8 cellular contexts compared by ENCODE assay signal in genomic region chr19:45994456-45994988, GRCh38. TPM values are rescaled to one million over a fixed set of nuclear protein-coding genes. Genes with fewer than 3 reads are reported as not detected.
A peak's percentile ranks its signal among the peaks of the same experiment; 100 is the strongest.
DNase-seq lines count a peak whose midpoint lies in the region; ATAC-seq, FAIRE-seq and TF ChIP-seq lines count a peak whose summit lies in the region.

No MANE protein-coding gene starts in this region.

- 3% methylated on average over 8 of the region's 8 CpGs for WGBS in pancreas, 2 donors

- peak overlapping the region; percentile 94 for H3K4me2 ChIP-seq in endothelial cell of umbilical vein (ENCODE audit: insufficient read depth, low read length)

- no peak for FAIRE-seq in endothelial cell of umbilical vein (lab: Jason Lieb, UNC)
- peak; percentile 17 for FAIRE-seq in pancreas (lab: Jason Lieb, UNC)
- no peak for FAIRE-seq in GM12891 (lab: Jason Lieb, UNC)

- CTCF ChIA-PET in endothelial cell of umbilical vein (lab: Charles Lee): interaction anchor here (0.9 to 2.0 kb wide), 12 partner anchors 8 to 286 kb away, joined by 3 to 11 read pairs (median 4); partner anchors contain the start of genes MYPOP and NOVA2

- dilution Hi-C loops in endothelial cell of umbilical vein (cut with MboI; ENCODE audit: extremely low pct_ligation_motif_present, low sequenced_read_pairs): no loop called here

- H3K36me3 ChIP-seq in endothelial cell of umbilical vein (ENCODE audit: control insufficient read depth in 2 of 2, extremely low read depth in 1 of 2, insufficient read depth in 2 of 2, low read length in 2 of 2): no peaks in the 10 kb centered on the region
- H3K36me3 ChIP-seq in pancreas: no peaks in the 10 kb centered on the region

- no peaks in the 10 kb centered on the region for H4K20me1 ChIP-seq in endothelial cell of umbilical vein (replicated peaks; ENCODE audit: control insufficient read depth, extremely low read depth, insufficient read depth, low read length)

- no peaks in the 10 kb centered on the region for H3K9me1 ChIP-seq in endothelial cell of umbilical vein (replicated peaks; ENCODE audit: control insufficient read depth, extremely low read depth, insufficient read depth, low read length)

- H3K27me3 ChIP-seq in endothelial cell of umbilical vein (ENCODE audit: control insufficient read depth in 2 of 2, insufficient read depth in 2 of 2, low read length in 2 of 2) (peaks cover 0 to 2% of the 10 kb centered on the region in 2 experiments), pancreas (no peaks in the 10 kb centered on the region)

- BruUV-seq in endothelial cell of umbilical vein (replicated peaks; lab: Mats Ljungman, UMichigan): no TSS peak

- H3K9ac ChIP-seq in endothelial cell of umbilical vein (replicated peaks; ENCODE audit: extremely low read depth, insufficient read depth, low read length): peak overlapping the region; percentile 32

- POLR2A ChIA-PET in endothelial cell of umbilical vein (lab: Charles Lee): interaction anchor here (0.6 to 1.0 kb wide), 3 partner anchors 21 to 92 kb away, joined by 3 to 5 read pairs (median 3); partner anchors contain the start of gene MYPOP

- TF ChIP-seq CTCF in endothelial cell of umbilical vein (IDR thresholded peaks at IDR 0.05; ENCODE audit: extremely low read depth in 1 of 2, insufficient read depth in 1 of 2, low read depth in 1 of 2, low read length in 2 of 2): no peak
- TF ChIP-seq CTCF in pancreas (IDR thresholded peaks at IDR 0.05): no peak

- peak overlapping the region; percentile 71 for H3K4me3 ChIP-seq in GM08714 (ENCODE audit: low read length)
- peak overlapping the region; percentile 52 for H3K4me3 ChIP-seq in Jurkat, Clone E6-1 (ENCODE audit: low read length)
- H3K4me3 ChIP-seq in endothelial cell of umbilical vein (replicated peaks in 1 of 3; ENCODE audit: insufficient read depth in 1 of 3, low read depth in 1 of 3, low read length in 3 of 3): peak overlapping the region; percentile 20 to 60 (median 29)
- peak overlapping the region; percentile 11 to 58 (median 40) for H3K4me3 ChIP-seq in pancreas

- intact Hi-C loops in endothelial cell of umbilical vein (cut with micrococcal nuclease) (loop anchor here (2.0 kb wide), 1 partner anchor 92 kb away; the partner anchor contains the start of gene MYPOP), pancreas (cut with DNase I) (no loop called here)

- H3K9me3 ChIP-seq in endothelial cell of umbilical vein (replicated peaks; ENCODE audit: control insufficient read depth, insufficient read depth, low read length) (no peaks in the 10 kb centered on the region), pancreas (no peaks in the 10 kb centered on the region)

- TF ChIP-seq POLR2A in endothelial cell of umbilical vein (IDR thresholded peaks at IDR 0.05; ENCODE audit: low read depth, low read length): no peak
- TF ChIP-seq POLR2A in GM12891 (IDR thresholded peaks at IDR 0.05; ENCODE audit: low read depth, low read length): no peak

- no peak for DNase-seq in Jurkat, Clone E6-1 (ENCODE audit: low read depth, low spot score)
- no peak for DNase-seq in endothelial cell of umbilical vein (ENCODE audit: low read depth, low spot score)
- no peak for DNase-seq in pancreas
- no peak for DNase-seq in activated gamma-delta T cell (lab: John Stamatoyannopoulos, UW)
- DNase-seq in GM12891 (ENCODE audit: insufficient read length, low spot score): no peak
- no peak for DNase-seq in pons (ENCODE audit: low spot score)
- DNase-seq in NCI-H187 (lab: John Stamatoyannopoulos, UW): no peak

- H3K79me2 ChIP-seq in endothelial cell of umbilical vein (ENCODE audit: control insufficient read depth, insufficient read depth, low read length): peaks cover 5% of the 10 kb centered on the region

- H3K27ac ChIP-seq in endothelial cell of umbilical vein (ENCODE audit: insufficient read depth, low read depth, low read length): no peak overlapping the region
- no peak overlapping the region for H3K27ac ChIP-seq in pancreas

- ATAC-seq in pancreas: peak; percentile 5 to 19 (median 10)

- H3K4me1 ChIP-seq in endothelial cell of umbilical vein (ENCODE audit: control insufficient read depth, extremely low read depth, insufficient read depth, low read length) (peaks cover 10% of the 10 kb centered on the region), pancreas (peaks cover 0 to 6% (median 5%) of the 10 kb centered on the region in 3 donors)

- peak overlapping the region; percentile 60 for H2AFZ ChIP-seq in endothelial cell of umbilical vein (ENCODE audit: low read depth, low read length)

TF ChIP-seq in endothelial cell of umbilical vein, 7 proteins besides CTCF, POLR2A, EP300 and RAD21 (continues in another document):
- TF ChIP-seq MAX (IDR thresholded peaks at IDR 0.05; ENCODE audit: insufficient read depth, insufficient read length) (no peak), FOS (IDR thresholded peaks at IDR 0.05; ENCODE audit: borderline replicate concordance, insufficient read depth, low read length) (no peak), JUN (IDR thresholded peaks at IDR 0.05; ENCODE audit: borderline replicate concordance, insufficient read depth, insufficient read length, low read depth) (no peak), MYC (IDR thresholded peaks at IDR 0.05; ENCODE audit: low read depth, low read length) (no peak)

TF ChIP-seq in GM12891, 5 proteins besides CTCF, POLR2A, EP300 and RAD21:
- TF ChIP-seq SPI1 (IDR thresholded peaks at IDR 0.05; ENCODE audit: low read depth, low read length): no peak
- no peak for TF ChIP-seq TAF1 (IDR thresholded peaks at IDR 0.05; ENCODE audit: low read depth, low read length)
- no peak for TF ChIP-seq POU2F2 (IDR thresholded peaks at IDR 0.05; ENCODE audit: low read depth, low read length)
- no peak for TF ChIP-seq POLR2AphosphoS5 (IDR thresholded peaks at IDR 0.05; ENCODE audit: low read depth, low read length)
- no peak for TF ChIP-seq PAX5 (IDR thresholded peaks at IDR 0.05; ENCODE audit: insufficient read depth, low read length, severe bottlenecking)

RNA-seq across cellular contexts. Expression of gene CCDC61, which starts 0.7 kb away (rescaled TPM):
- 27.8 TPM for polyA plus RNA-seq in Jurkat, Clone E6-1 (2012; ENCODE audit: insufficient read depth, insufficient read length)
- 14.8 and 20.1 TPM in 2 replicates for total RNA-seq in endothelial cell of umbilical vein
- 9.6 and 10.3 TPM in 2 replicates for polyA plus RNA-seq in endothelial cell of umbilical vein
- 6.7 and 8.7 TPM in 2 replicates for polyA plus RNA-seq in endothelial cell of umbilical vein (2011; cell fraction: cytosol; rRNA removed)
- 19.2 and 22.3 TPM in 2 replicates for polyA plus RNA-seq in endothelial cell of umbilical vein (2011; cell fraction: nucleus; rRNA removed)
- polyA plus RNA-seq in endothelial cell of umbilical vein (2012): 6.3 and 12.3 TPM in 2 replicates
- 6.4 and 11.9 TPM in 2 replicates for polyA minus RNA-seq in endothelial cell of umbilical vein
- 0.92 TPM for polyA minus RNA-seq in endothelial cell of umbilical vein (2011; cell fraction: cytosol; rRNA and poly(A)+ RNA removed)
- 7.0 and 18.4 TPM in 2 replicates for polyA minus RNA-seq in endothelial cell of umbilical vein (2011; cell fraction: nucleus; rRNA and poly(A)+ RNA removed)
- total RNA-seq in pancreas: 10 to 100 TPM in 1 of 6 donors, 1 to 10 TPM in 5; 4.9 to 13.4 (median 8.4) TPM
- 10 to 100 TPM; 18.5 to 19.9 TPM for polyA plus RNA-seq in pancreas
- polyA plus RNA-seq in GM12891 (2012; ENCODE audit: low read depth, missing spikeins): 11.4 TPM

RNA-seq across cellular contexts. Expression of gene NOVA2, which starts 20.9 kb away (rescaled TPM):
- polyA plus RNA-seq in Jurkat, Clone E6-1 (2012; ENCODE audit: insufficient read depth, insufficient read length): not detected
- total RNA-seq in endothelial cell of umbilical vein: 34.2 and 35.2 TPM in 2 replicates
- polyA plus RNA-seq in endothelial cell of umbilical vein: 4.2 and 5.6 TPM in 2 replicates
- 6.6 and 7.5 TPM in 2 replicates for polyA plus RNA-seq in endothelial cell of umbilical vein (2011; cell fraction: cytosol; rRNA removed)
- 9.8 and 12.1 TPM in 2 replicates for polyA plus RNA-seq in endothelial cell of umbilical vein (2011; cell fraction: nucleus; rRNA removed)
- 8.7 and 10.4 TPM in 2 replicates for polyA plus RNA-seq in endothelial cell of umbilical vein (2012)
- polyA minus RNA-seq in endothelial cell of umbilical vein: 13.0 and 16.1 TPM in 2 replicates
- polyA minus RNA-seq in endothelial cell of umbilical vein (2011; cell fraction: cytosol; rRNA and poly(A)+ RNA removed): not detected
- polyA minus RNA-seq in endothelial cell of umbilical vein (2011; cell fraction: nucleus; rRNA and poly(A)+ RNA removed): 8.9 and 9.0 TPM in 2 replicates
- total RNA-seq in pancreas: 1 to 10 TPM in 4 of 6 donors, under 1 TPM in 2; 0.43 to 1.5 (median 1.2) TPM
- polyA plus RNA-seq in pancreas: 1 to 10 TPM; 1.7 to 2.6 TPM
- polyA plus RNA-seq in GM12891 (2012; ENCODE audit: low read depth, missing spikeins): 0.01 TPM

RNA-seq across cellular contexts. Expression of gene PGLYRP1, which starts 28.3 kb away (rescaled TPM):
- not detected for polyA plus RNA-seq in Jurkat, Clone E6-1 (2012; ENCODE audit: insufficient read depth, insufficient read length)
- total RNA-seq in endothelial cell of umbilical vein (not detected in 2 replicates), pancreas (under 1 TPM in 1 of 6 donors, not detected in 5; 0.20 TPM)
- polyA plus RNA-seq in endothelial cell of umbilical vein (not detected in 2 replicates), pancreas (not detected)
- not detected in 2 replicates for polyA plus RNA-seq in endothelial cell of umbilical vein (2011; cell fraction: cytosol; rRNA removed)
- not detected in 2 replicates for polyA plus RNA-seq in endothelial cell of umbilical vein (2011; cell fraction: nucleus; rRNA removed)
- polyA plus RNA-seq in endothelial cell of umbilical vein (2012): not detected in 2 replicates
- not detected in 2 replicates for polyA minus RNA-seq in endothelial cell of umbilical vein
- not detected for polyA minus RNA-seq in endothelial cell of umbilical vein (2011; cell fraction: cytosol; rRNA and poly(A)+ RNA removed)
- polyA minus RNA-seq in endothelial cell of umbilical vein (2011; cell fraction: nucleus; rRNA and poly(A)+ RNA removed): not detected in 2 replicates
- not detected for polyA plus RNA-seq in GM12891 (2012; ENCODE audit: low read depth, missing spikeins)

RNA-seq across cellular contexts. Expression of gene IGFL4, which starts 46.3 kb away (rescaled TPM):
- not detected for polyA plus RNA-seq in Jurkat, Clone E6-1 (2012; ENCODE audit: insufficient read depth, insufficient read length)
- total RNA-seq in endothelial cell of umbilical vein: not detected in 2 replicates
- polyA plus RNA-seq in endothelial cell of umbilical vein: not detected in 2 replicates
- not detected in 2 replicates for polyA plus RNA-seq in endothelial cell of umbilical vein (2011; cell fraction: cytosol; rRNA removed)
- not detected in 2 replicates for polyA plus RNA-seq in endothelial cell of umbilical vein (2011; cell fraction: nucleus; rRNA removed)
- polyA plus RNA-seq in endothelial cell of umbilical vein (2012): not detected in 2 replicates
- not detected in 2 replicates for polyA minus RNA-seq in endothelial cell of umbilical vein
- not detected for polyA minus RNA-seq in endothelial cell of umbilical vein (2011; cell fraction: cytosol; rRNA and poly(A)+ RNA removed)
- polyA minus RNA-seq in endothelial cell of umbilical vein (2011; cell fraction: nucleus; rRNA and poly(A)+ RNA removed): not detected in 2 replicates
- under 1 TPM in 2 of 6 donors, not detected in 4; 0.15 to 0.28 TPM for total RNA-seq in pancreas
- polyA plus RNA-seq in pancreas: under 1 TPM; 0.04 to 0.21 TPM
- polyA plus RNA-seq in GM12891 (2012; ENCODE audit: low read depth, missing spikeins): not detected

Comparison
In these comparisons a context has a peak if more than half of its experiments do, and no peak if none do; other contexts are left out.
1. RNA of gene NOVA2, which starts 20.9 kb away (total RNA-seq): 34.2 to 35.2 TPM in endothelial cell of umbilical vein; 0.43 to 1.5 TPM in pancreas; every median in the first group is over 10 times any median in the second.
2. Peak in every context shown above with its lines, with median percentiles within 50 percentile points of each other: H3K4me3 ChIP-seq.